ENCODE assay signal across 8 cellular contexts in genomic region chrX:150363561-150364346, GRCh38. TPM values are rescaled to one million over a fixed set of nuclear protein-coding genes. Genes with fewer than 3 reads are reported as not detected.
A peak's percentile ranks its signal among the peaks of the same experiment; 100 is the strongest.
DNase-seq lines count a peak whose midpoint lies in the region; ATAC-seq and TF ChIP-seq lines count a peak whose summit lies in the region.

No MANE protein-coding gene starts in this region.

- no peak overlapping the region for H2BK12ac ChIP-seq in neuronal stem cell (ENCODE audit: low read length)

- no peaks in the 10 kb centered on the region for H3K79me2 ChIP-seq in OCI-LY7 (ENCODE audit: insufficient read depth, low read depth, low read length)

- ATAC-seq in GM19035 (IDR thresholded peaks at IDR 0.05; ENCODE audit: unreplicated experiment) = no peak

- no TSS peak for BruUV-seq in OCI-LY7 (replicated peaks; lab: Mats Ljungman, UMichigan)

- H2AFZ ChIP-seq in neuronal stem cell (ENCODE audit: low read length) (peak overlapping the region; percentile 93), OCI-LY7 (ENCODE audit: low read length) (no peak overlapping the region)

- peak overlapping the region; percentile 67 for H3K9ac ChIP-seq in HUES6 (ENCODE audit: low read length)
- peak overlapping the region; percentile 70 for H3K9ac ChIP-seq in neuronal stem cell (ENCODE audit: low read depth, low read length, poor library complexity)

- H3K4me1 ChIP-seq in HUES6 (ENCODE audit: control insufficient read depth, insufficient read depth, low read length) = peaks cover 18% of the 10 kb centered on the region
- peaks cover 3 to 4% of the 10 kb centered on the region in 2 donors for H3K4me1 ChIP-seq in neuronal stem cell (ENCODE audit: control insufficient read depth in 2 of 2, insufficient read depth in 1 of 2, low read depth in 1 of 2, low read length in 2 of 2)
- H3K4me1 ChIP-seq in OCI-LY7 (ENCODE audit: insufficient read depth, low read length, poor library complexity, severe bottlenecking) = no peaks in the 10 kb centered on the region

- H4K8ac ChIP-seq in neuronal stem cell (ENCODE audit: low read depth, low read length) = no peak overlapping the region

- H3K4me3 ChIP-seq in BJ (ENCODE audit: low read depth, low read length) (peak overlapping the region; percentile 69), HUES6 (ENCODE audit: low read depth, low read length) (peak overlapping the region; percentile 78), neuronal stem cell (ENCODE audit: low read length in 2 of 2) (peak overlapping the region; percentile 57 to 76), OCI-LY7 (ENCODE audit: low read depth, low read length, poor library complexity, severe bottlenecking) (no peak overlapping the region)

- H2BK120ac ChIP-seq in neuronal stem cell (ENCODE audit: low read depth, low read length) = no peak overlapping the region

- intact Hi-C loops in activated T-helper 1 cell treated with anti-CD3 and anti-CD28 coated beads, Interleukin-12 subunit alpha, Interleukin-12 subunit beta, Interleukin-2, Interleukin-4 antibody, amounts not matched to agents 30 ng/mL and 10 ng/mL and 1 ng/mL, durations not matched to agents 14 hours and 24 hours and 36 hours (cut with micrococcal nuclease) = loop anchor here (2.0 to 10.0 kb wide), 7 partner anchors 64 to 489 kb away; no protein-coding TSS in a partner anchor
- intact Hi-C loops in OCI-LY7 (cut with micrococcal nuclease; ENCODE audit: unreplicated experiment) = no loop called here

- H3K79me1 ChIP-seq in neuronal stem cell (ENCODE audit: low read depth, low read length) = no peaks in the 10 kb centered on the region

- H3K4me3 Mint-ChIP-seq in activated T-helper 1 cell treated with anti-CD3 and anti-CD28 coated beads, Interleukin-12 subunit alpha, Interleukin-12 subunit beta, Interleukin-2, Interleukin-4 antibody, amounts not matched to agents 30 ng/mL and 10 ng/mL and 1 ng/mL, durations not matched to agents 14 hours and 24 hours and 36 hours = peak overlapping the region; percentile 77

- peaks cover 9% of the 10 kb centered on the region for H3K27me3 Mint-ChIP-seq in activated T-helper 1 cell treated with anti-CD3 and anti-CD28 coated beads, Interleukin-12 subunit alpha, Interleukin-12 subunit beta, Interleukin-2, Interleukin-4 antibody, amounts not matched to agents 30 ng/mL and 10 ng/mL and 1 ng/mL, durations not matched to agents 14 hours and 24 hours and 36 hours (ENCODE audit: insufficient read depth)

- H3K9me3 ChIP-seq in HUES6 (ENCODE audit: control insufficient read depth, insufficient read depth, low read depth, low read length) (no peaks in the 10 kb centered on the region), neuronal stem cell (replicated peaks in 1 of 2; ENCODE audit: control insufficient read depth in 2 of 2, insufficient read depth in 1 of 2, low read depth in 1 of 2, low read length in 2 of 2) (no peaks in the 10 kb centered on the region), OCI-LY7 (ENCODE audit: low read length) (no peaks in the 10 kb centered on the region)

- H2AK5ac ChIP-seq in neuronal stem cell (ENCODE audit: low read depth, low read length) = no peak overlapping the region

- no CpG with 5 or more reads among the region's 67 CpGs for WGBS in neuronal stem cell (ENCODE audit: extremely low coverage in 2 of 2, insufficient read length in 2 of 2, insufficient replicate concordance in 1 of 2), 2 donors

- H3K27ac Mint-ChIP-seq in activated T-helper 1 cell treated with anti-CD3 and anti-CD28 coated beads, Interleukin-12 subunit alpha, Interleukin-12 subunit beta, Interleukin-2, Interleukin-4 antibody, amounts not matched to agents 30 ng/mL and 10 ng/mL and 1 ng/mL, durations not matched to agents 14 hours and 24 hours and 36 hours = no peak overlapping the region

- H3K4me2 ChIP-seq in neuronal stem cell (ENCODE audit: insufficient read depth, low read length, poor library complexity, severe bottlenecking) = peak overlapping the region; percentile 84
- no peak overlapping the region for H3K4me2 ChIP-seq in OCI-LY7 (ENCODE audit: low read length)

- H3K9me2 ChIP-seq in OCI-LY7 (ENCODE audit: insufficient read depth, low read length) = no peaks in the 10 kb centered on the region

- no peak overlapping the region for H3K23ac ChIP-seq in neuronal stem cell (ENCODE audit: low read depth, low read length, poor library complexity)

- H3K18ac ChIP-seq in neuronal stem cell (ENCODE audit: low read length) = peak overlapping the region; percentile 64

- no peak overlapping the region for H2BK15ac ChIP-seq in neuronal stem cell (ENCODE audit: low read length)

- H2BK5ac ChIP-seq in neuronal stem cell (ENCODE audit: low read length) = no peak overlapping the region

- TF ChIP-seq CTCF in BJ (IDR thresholded peaks at IDR 0.05; ENCODE audit: insufficient read depth, low read depth, low read length) = peak; percentile 13; the same call in 1 of the 2 replicates
- TF ChIP-seq CTCF in OCI-LY7 (conservative IDR thresholded peaks at IDR 0.05; ENCODE audit: low read length) = no peak

- CTCF ChIA-PET in BJ (lab: Yijun Ruan, JAX) (interaction anchor here (0.8 to 2.7 kb wide), 8 partner anchors 14 to 404 kb away, joined by 3 to 21 read pairs (median 3); no protein-coding TSS in a partner anchor), OCI-LY7 (lab: Charles Lee; ENCODE audit: unreplicated experiment) (no interaction called here)

- no peak overlapping the region for H3K27ac ChIP-seq in HUES6 (ENCODE audit: low read depth, low read length)
- H3K27ac ChIP-seq in neuronal stem cell (replicated peaks; ENCODE audit: low read length) = no peak overlapping the region
- H3K27ac ChIP-seq in OCI-LY7 (ENCODE audit: low read depth, low read length, poor library complexity, severe bottlenecking) = no peak overlapping the region

- no peak overlapping the region for H4K91ac ChIP-seq in neuronal stem cell (ENCODE audit: low read depth, low read length, poor library complexity)

- peaks cover 36% of the 10 kb centered on the region for H3K4me1 Mint-ChIP-seq in activated T-helper 1 cell treated with anti-CD3 and anti-CD28 coated beads, Interleukin-12 subunit alpha, Interleukin-12 subunit beta, Interleukin-2, Interleukin-4 antibody, amounts not matched to agents 30 ng/mL and 10 ng/mL and 1 ng/mL, durations not matched to agents 14 hours and 24 hours and 36 hours (ENCODE audit: low read depth)

- H3K27me3 ChIP-seq in BJ (ENCODE audit: control insufficient read depth, insufficient read depth, low read length) (no peaks in the 10 kb centered on the region), HUES6 (ENCODE audit: control insufficient read depth, insufficient read depth, low read length) (peaks cover 86% of the 10 kb centered on the region), neuronal stem cell (ENCODE audit: control insufficient read depth in 3 of 3, insufficient read depth in 3 of 3, low read depth in 1 of 3, low read length in 3 of 3) (peaks cover 0 to 42% (median 40%) of the 10 kb centered on the region in 3 experiments)

- no peaks in the 10 kb centered on the region for H4K20me1 ChIP-seq in OCI-LY7 (ENCODE audit: insufficient read depth, low read length)

- H3K36me3 Mint-ChIP-seq in activated T-helper 1 cell treated with anti-CD3 and anti-CD28 coated beads, Interleukin-12 subunit alpha, Interleukin-12 subunit beta, Interleukin-2, Interleukin-4 antibody, amounts not matched to agents 30 ng/mL and 10 ng/mL and 1 ng/mL, durations not matched to agents 14 hours and 24 hours and 36 hours (ENCODE audit: low read depth) = no peaks in the 10 kb centered on the region

- DNase-seq in BJ (ENCODE audit: low read depth) (no peak), foreskin melanocyte (peak; percentile 43), neuronal stem cell (ENCODE audit: low spot score) (no peak), OCI-LY7 (ENCODE audit: low spot score) (no peak), HT-29 (ENCODE audit: low spot score) (no peak)
- no peak for DNase-seq in activated T-helper 1 cell treated with anti-CD3 and anti-CD28 coated beads, Interleukin-12 subunit alpha, Interleukin-12 subunit beta, Interleukin-2, Interleukin-4 antibody, amounts not matched to agents 30 ng/mL and 10 ng/mL and 1 ng/mL, durations not matched to agents 14 hours and 24 hours and 36 hours (ENCODE audit: low spot score)

- H3K14ac ChIP-seq in neuronal stem cell (ENCODE audit: low read length) = no peak overlapping the region

- no peaks in the 10 kb centered on the region for H3K9me3 Mint-ChIP-seq in activated T-helper 1 cell treated with anti-CD3 and anti-CD28 coated beads, Interleukin-12 subunit alpha, Interleukin-12 subunit beta, Interleukin-2, Interleukin-4 antibody, amounts not matched to agents 30 ng/mL and 10 ng/mL and 1 ng/mL, durations not matched to agents 14 hours and 24 hours and 36 hours

- H3K36me3 ChIP-seq in BJ (ENCODE audit: control insufficient read depth, insufficient read depth, low read length) (no peaks in the 10 kb centered on the region), HUES6 (ENCODE audit: control insufficient read depth, insufficient read depth, low read length) (no peaks in the 10 kb centered on the region), neuronal stem cell (replicated peaks in 1 of 2; ENCODE audit: control insufficient read depth in 2 of 2, insufficient read depth in 2 of 2, low read length in 2 of 2) (no peaks in the 10 kb centered on the region), OCI-LY7 (ENCODE audit: insufficient read depth, low read length) (no peaks in the 10 kb centered on the region)

- POLR2A ChIA-PET in BJ (lab: Charles Lee) (no interaction called here), OCI-LY7 (lab: Charles Lee) (no interaction called here)

- H3K4ac ChIP-seq in neuronal stem cell (ENCODE audit: low read length) = no peak overlapping the region

RNA-seq across cellular contexts. Expression of gene MAMLD1, which starts 0.6 kb away (rescaled TPM):
- polyA plus RNA-seq in BJ (2011; rRNA removed) = 2.9 and 3.9 TPM in 2 replicates
- 2.4 and 4.8 TPM in 2 replicates for polyA minus RNA-seq in BJ (2011; rRNA and poly(A)+ RNA removed)
- 15.0 and 19.2 TPM in 2 replicates for total RNA-seq in activated T-helper 1 cell treated with anti-CD3 and anti-CD28 coated beads, Interleukin-12 subunit alpha, Interleukin-12 subunit beta, Interleukin-2, Interleukin-4 antibody, amounts not matched to agents 30 ng/mL and 10 ng/mL and 1 ng/mL, durations not matched to agents 14 hours and 24 hours and 36 hours
- 0.18 TPM for polyA plus RNA-seq in neuronal stem cell (2013, experiment 1 of 2)
- 0.10 TPM for polyA plus RNA-seq in neuronal stem cell (2013, experiment 2 of 2)
- total RNA-seq in OCI-LY7 (2014; rRNA removed; shearing (Covaris generic)) = not detected in 2 replicates
- total RNA-seq in OCI-LY7 (2022) = not detected in 2 replicates
- total RNA-seq in HT-29 (2014; rRNA removed; shearing (Covaris generic)) = 0.08 and 0.15 TPM in 2 replicates

Comparison
In these comparisons a context has a peak if more than half of its experiments do, and no peak if none do; other contexts are left out.
1. RNA of gene MAMLD1, which starts 0.6 kb away (total RNA-seq): 15.0 to 19.2 TPM in activated T-helper 1 cell treated with anti-CD3 and anti-CD28 coated beads, Interleukin-12 subunit alpha, Interleukin-12 subunit beta, Interleukin-2, Interleukin-4 antibody, amounts not matched to agents 30 ng/mL and 10 ng/mL and 1 ng/mL, durations not matched to agents 14 hours and 24 hours and 36 hours; 0.08 to 0.15 TPM in HT-29 and not detected in OCI-LY7; every median in the first group is over 10 times any median in the second.